ENCODE assay signal across 32 cellular contexts in genomic region chr2:46226620-46227019, GRCh38.
"Had no signal": no experiment of that assay in that cellular context is flagged by ENCODE, and none has a peak within 500 bp of the region (broad histone marks: within the 10 kb centered on the region; RNA-seq: fewer than 3 reads in every experiment).

No MANE protein-coding gene starts in this region.

- H3K4me3 ChIP-seq: adrenal gland, body of pancreas, colonic mucosa, left lung, lower lobe of right lung, neural progenitor cell, psoas muscle, smooth muscle cell, stomach, tibial artery, upper lobe of right lung had no signal

- H3K9ac ChIP-seq: neural progenitor cell, parathyroid adenoma had no signal

- ATAC-seq: activated CD8-positive, alpha-beta T cell treated with anti-CD3 and anti-CD28 coated beads, Interleukin-2, amount 10 ng/mL, durations not matched to agents 7 days and 5 days; body of pancreas; left lung; lower lobe of right lung; natural killer cell; psoas muscle; stimulated activated naive B cell treated with anti-CD40 and anti-IgM and Interleukin-4, amounts not matched to agents 10 μg/mL and 1 μg/mL and 100 μg/mL, for 72 hours; upper lobe of right lung had no signal

- H3K27ac ChIP-seq: adrenal gland, body of pancreas, colonic mucosa, lower lobe of right lung, neural progenitor cell, parathyroid adenoma, psoas muscle, stomach, tibial artery, upper lobe of right lung had no signal

- H3K4me3 Mint-ChIP-seq: activated CD4-positive, alpha-beta T cell treated with anti-CD3 and anti-CD28 coated beads, Interleukin-2, amount 10 ng/mL, durations not matched to agents 7 days and 5 days; activated CD8-positive, alpha-beta T cell treated with anti-CD3 and anti-CD28 coated beads, Interleukin-2, amount 10 ng/mL, durations not matched to agents 7 days and 5 days; activated naive CD8-positive, alpha-beta T cell treated with anti-CD3 and anti-CD28 coated beads for 36 hours; natural killer cell; neural progenitor cell; stimulated activated naive B cell treated with anti-CD40 and anti-IgM and Interleukin-4, amounts not matched to agents 10 μg/mL and 1 μg/mL and 100 μg/mL, for 72 hours; T-cell; T-helper 2 cell treated with Interferon-gamma antibody and Interleukin-4, amounts not matched to agents 5 μg/mL and 100 μg/mL, for 36 hours had no signal

- H3K36me3 ChIP-seq: adrenal gland, colonic mucosa, left lung, lower lobe of right lung, neural progenitor cell, stomach, tibial artery, upper lobe of right lung had no signal

- H2AFZ ChIP-seq: neural progenitor cell, parathyroid adenoma had no signal

- H3K4me1 ChIP-seq: colonic mucosa, parathyroid adenoma had no signal

- H3K27ac Mint-ChIP-seq: activated CD4-positive, alpha-beta T cell treated with anti-CD3 and anti-CD28 coated beads, Interleukin-2, amount 10 ng/mL, durations not matched to agents 7 days and 5 days; activated CD8-positive, alpha-beta T cell treated with anti-CD3 and anti-CD28 coated beads, Interleukin-2, amount 10 ng/mL, durations not matched to agents 7 days and 5 days; activated naive CD8-positive, alpha-beta T cell treated with anti-CD3 and anti-CD28 coated beads for 36 hours; natural killer cell; neural progenitor cell; stimulated activated naive B cell treated with anti-CD40 and anti-IgM and Interleukin-4, amounts not matched to agents 10 μg/mL and 1 μg/mL and 100 μg/mL, for 72 hours; T-cell; T-helper 2 cell treated with Interferon-gamma antibody and Interleukin-4, amounts not matched to agents 5 μg/mL and 100 μg/mL, for 36 hours had no signal

- DNase-seq: activated CD4-positive, alpha-beta T cell treated with anti-CD3 and anti-CD28 coated beads, Interleukin-2, amount 10 ng/mL, durations not matched to agents 7 days and 5 days; activated CD4-positive, CD25-positive, alpha-beta regulatory T cell; activated CD8-positive, alpha-beta T cell treated with anti-CD3 and anti-CD28 coated beads, Interleukin-2, amount 10 ng/mL, durations not matched to agents 7 days and 5 days; activated naive CD4-positive, alpha-beta T cell; activated naive CD8-positive, alpha-beta T cell treated with anti-CD3 and anti-CD28 coated beads for 36 hours; adrenal gland; aorta; body of pancreas; cerebellar nuclear complex; colonic mucosa; effector CD8-positive, alpha-beta T cell; left lung; lower lobe of right lung; mesendoderm; natural killer cell; occipital lobe; psoas muscle; stimulated activated CD4-positive, alpha-beta T cell treated with anti-CD3 and anti-CD28 coated beads, Interleukin-1b, Interleukin-23, amount 100 ng/mL, for 48 hours; stimulated activated CD4-positive, alpha-beta T cell treated with anti-CD3 and anti-CD28 coated beads, Interleukin-4, amount 100 ng/mL, for 4 hours; stimulated activated CD8-positive, alpha-beta memory T cell treated with anti-CD3 and anti-CD28 coated beads, Interleukin-4, amount 100 ng/mL, for 48 hours; stimulated activated naive B cell treated with anti-CD40 and anti-IgM and Interleukin-4, amounts not matched to agents 10 μg/mL and 1 μg/mL and 100 μg/mL, for 72 hours; stomach; T-cell; tibial artery; upper lobe of right lung had no signal

- H3K79me2 ChIP-seq: parathyroid adenoma had no signal

- H3K9me3 ChIP-seq: adrenal gland, body of pancreas, colonic mucosa, left lung, lower lobe of right lung, psoas muscle, stomach, tibial artery, upper lobe of right lung had no signal

- H3K36me3 Mint-ChIP-seq: activated naive CD8-positive, alpha-beta T cell treated with anti-CD3 and anti-CD28 coated beads for 36 hours; natural killer cell; neural progenitor cell; stimulated activated naive B cell treated with anti-CD40 and anti-IgM and Interleukin-4, amounts not matched to agents 10 μg/mL and 1 μg/mL and 100 μg/mL, for 72 hours; T-cell had no signal

- H3K4me2 ChIP-seq: neural progenitor cell, smooth muscle cell had no signal

- H3K27me3 ChIP-seq: adrenal gland, body of pancreas, colonic mucosa, left lung, neural progenitor cell, stomach, tibial artery, upper lobe of right lung had no signal

- FAIRE-seq: endometrium, frontal cortex, islet of Langerhans had no signal

- H3K9me3 Mint-ChIP-seq: natural killer cell had no signal
